In genomic region chr21:44800103-44800502, GRCh38 we compare ENCODE assay signal across 8 cellular contexts. TPM values are rescaled to one million over a fixed set of nuclear protein-coding genes. Genes with fewer than 3 reads are reported as not detected.
DNase-seq lines count a peak whose midpoint lies in the region; ATAC-seq and TF ChIP-seq lines count a peak whose summit lies in the region.

No MANE protein-coding gene starts in this region.

- H3K36me3 ChIP-seq in heart left ventricle, result peaks cover 0 to 46% (median 28%) of the 10 kb centered on the region in 9 donors
- no peaks in the 10 kb centered on the region for H3K36me3 ChIP-seq in endocrine pancreas (ENCODE audit: control insufficient read depth, insufficient read depth, low read length)
- H3K36me3 ChIP-seq in psoas muscle (ENCODE audit: insufficient read depth in 1 of 2, low read depth in 1 of 2), result peaks cover 3 to 45% of the 10 kb centered on the region in 2 donors

- H3K4me3 ChIP-seq in heart left ventricle, result peak overlapping the region in 8 of 12 donors; percentile 73 to 96 (median 88)
- H3K4me3 ChIP-seq in endocrine pancreas (ENCODE audit: control insufficient read depth, insufficient read depth, low read length), result peak overlapping the region; percentile 86
- H3K4me3 ChIP-seq in psoas muscle, result peak overlapping the region; percentile 86

- TF ChIP-seq CTCF in heart left ventricle (IDR thresholded peaks at IDR 0.05) (peak in 10 of 12 donors; percentile 15 to 47 (median 30)), psoas muscle (IDR thresholded peaks at IDR 0.05) (peak; percentile 40)

- intact Hi-C loops in heart left ventricle (cut with DNase I), result loop anchor here in 9 of 10 donors (2.0 to 5.0 kb wide), 7 partner anchors 72 to 137 kb away; partner anchors contain the start of gene PTTG1IP (in 6 of the 9)
- intact Hi-C loops in left cardiac atrium (cut with DNase I), result loop anchor here (2.0 to 5.0 kb wide), 3 partner anchors 75 to 132 kb away; no protein-coding TSS in a partner anchor
- intact Hi-C loops in psoas muscle (cut with DNase I), result loop anchor here (2.0 to 5.0 kb wide), 3 partner anchors 72 to 132 kb away; partner anchors contain the start of gene PTTG1IP (in 1 of the 2)

- no peak for ATAC-seq in heart left ventricle
- no peak for ATAC-seq in left cardiac atrium
- ATAC-seq in psoas muscle, result no peak
- ATAC-seq in HG02840 (IDR thresholded peaks at IDR 0.05; ENCODE audit: low FRiP score, unreplicated experiment), result no peak
- ATAC-seq in HG02973 (IDR thresholded peaks at IDR 0.05; ENCODE audit: unreplicated experiment), result no peak

- TF ChIP-seq POLR2A in heart left ventricle (IDR thresholded peaks at IDR 0.05), result no peak

- 51 to 56% (median 53%) methylated on average over 12 of the region's 12 CpGs for WGBS in heart left ventricle, 4 donors
- WGBS in psoas muscle, 3 donors, result 50 to 58% (median 52%) methylated on average over 12 of the region's 12 CpGs

- no peaks in the 10 kb centered on the region for H3K27me3 ChIP-seq in heart left ventricle
- H3K27me3 ChIP-seq in endocrine pancreas (ENCODE audit: control insufficient read depth, insufficient read depth, low read length), result no peaks in the 10 kb centered on the region
- H3K27me3 ChIP-seq in psoas muscle (ENCODE audit: insufficient read depth in 3 of 3, low read length in 2 of 3), result no peaks in the 10 kb centered on the region

- H3K27ac ChIP-seq in heart left ventricle (no peak overlapping the region), psoas muscle (no peak overlapping the region)

- peaks cover 0 to 39% (median 21%) of the 10 kb centered on the region in 12 donors for H3K4me1 ChIP-seq in heart left ventricle
- H3K4me1 ChIP-seq in endocrine pancreas (ENCODE audit: control insufficient read depth, insufficient read depth, low read length), result peaks cover 6% of the 10 kb centered on the region
- peaks cover 31% of the 10 kb centered on the region for H3K4me1 ChIP-seq in psoas muscle

- H3K9me3 ChIP-seq in heart left ventricle, result no peaks in the 10 kb centered on the region
- no peaks in the 10 kb centered on the region for H3K9me3 ChIP-seq in endocrine pancreas (ENCODE audit: control insufficient read depth, low read length)
- H3K9me3 ChIP-seq in psoas muscle, result no peaks in the 10 kb centered on the region

- DNase-seq in heart left ventricle (no peak), left cardiac atrium (no peak), SIG-M5 treated with dmso at 0.1 percent for 504 hours (lab: John Stamatoyannopoulos, UW; ENCODE audit: unreplicated experiment) (peak; percentile 74), psoas muscle (no peak), amniotic stem cell (lab: John Stamatoyannopoulos, UW) (no peak)

- no peak overlapping the region for H3K9ac ChIP-seq in endocrine pancreas (ENCODE audit: control insufficient read depth, insufficient read depth, low read length)

RNA-seq across cellular contexts. Expression of gene UBE2G2, which starts 1.5 kb away (rescaled TPM):
- total RNA-seq in heart left ventricle, result 10 to 100 TPM; 57.4 to 84.4 (median 71.4) TPM
- 10 to 100 TPM; 44.3 to 60.0 TPM for polyA plus RNA-seq in heart left ventricle
- total RNA-seq in left cardiac atrium, result 10 to 100 TPM; 62.0 to 83.0 TPM
- total RNA-seq in psoas muscle, result 10 to 100 TPM; 64.9 to 93.8 (median 81.7) TPM
- polyA plus RNA-seq in psoas muscle, result 10 to 100 TPM; 39.0 to 72.8 (median 55.3) TPM

RNA-seq across cellular contexts. Expression of gene SUMO3, which starts 17.8 kb away (rescaled TPM):
- 10 to 100 TPM; 68.2 to 83.0 (median 78.1) TPM for total RNA-seq in heart left ventricle
- polyA plus RNA-seq in heart left ventricle, result 100 to 1,000 TPM in 1 of 2 donors, 10 to 100 TPM in 1; 22.0 to 108 TPM
- 10 to 100 TPM; 71.2 to 93.3 TPM for total RNA-seq in left cardiac atrium
- total RNA-seq in psoas muscle, result 10 to 100 TPM; 50.2 to 78.7 (median 65.6) TPM
- polyA plus RNA-seq in psoas muscle, result 10 to 100 TPM; 38.6 to 86.6 (median 58.7) TPM
